ENCODE assay signal across 8 cellular contexts in genomic region chr22:49960967-49961600, GRCh38. TPM values are rescaled to one million over a fixed set of nuclear protein-coding genes. Genes with fewer than 3 reads are reported as not detected.
DNase-seq lines count a peak whose midpoint lies in the region; ATAC-seq and TF ChIP-seq lines count a peak whose summit lies in the region.

No MANE protein-coding gene starts in this region.

- peak overlapping the region; percentile 88 for H3K27ac Mint-ChIP-seq in activated CD4-positive, alpha-beta T cell treated with anti-CD3 and anti-CD28 coated beads, Interleukin-2, amount 10 ng/mL, durations not matched to agents 7 days and 5 days
- peak overlapping the region in 7 of 9 donors; percentile 76 to 96 (median 89) for H3K27ac Mint-ChIP-seq in naive thymus-derived CD4-positive, alpha-beta T cell

- POLR2A ChIA-PET in activated CD4-positive, alpha-beta T cell treated with anti-CD3 and anti-CD28 coated beads, Interleukin-2, amount 10 ng/mL, durations not matched to agents 7 days and 5 days (lab: Charles Lee): interaction anchor here (0.6 kb wide), 1 partner anchor 28 kb away, joined by 3 read pairs; no protein-coding TSS in a partner anchor
- POLR2A ChIA-PET in naive thymus-derived CD4-positive, alpha-beta T cell (lab: Charles Lee): interaction anchor here (0.7 to 3.7 kb wide), 14 partner anchors 8 to 613 kb away, joined by 3 to 48 read pairs (median 4); partner anchors contain the start of genes ALG12, CRELD2, LMF2 and NCAPH2

- 0 to 1% methylated on average over 63 to 89 of the region's 89 CpGs for WGBS in esophagus, 2 donors

- H3K27me3 ChIP-seq in esophagus (ENCODE audit: control insufficient read depth in 1 of 2, insufficient read depth in 2 of 2, low read length in 2 of 2): no peaks in the 10 kb centered on the region
- H3K27me3 ChIP-seq in naive thymus-derived CD4-positive, alpha-beta T cell (ENCODE audit: control insufficient read depth in 2 of 2, insufficient read depth in 2 of 2, low read length in 2 of 2): no peaks in the 10 kb centered on the region

- H3K27me3 Mint-ChIP-seq in activated CD4-positive, alpha-beta T cell treated with anti-CD3 and anti-CD28 coated beads, Interleukin-2, amount 10 ng/mL, durations not matched to agents 7 days and 5 days: no peaks in the 10 kb centered on the region
- no peaks in the 10 kb centered on the region for H3K27me3 Mint-ChIP-seq in naive thymus-derived CD4-positive, alpha-beta T cell

- no peaks in the 10 kb centered on the region for H3K9me3 ChIP-seq in esophagus (ENCODE audit: control insufficient read depth in 2 of 2, insufficient read depth in 1 of 2, low read depth in 1 of 2, low read length in 1 of 2)
- no peaks in the 10 kb centered on the region for H3K9me3 ChIP-seq in naive thymus-derived CD4-positive, alpha-beta T cell (ENCODE audit: control insufficient read depth in 2 of 3, low read length in 3 of 3)

- TF ChIP-seq CTCF in AG10803 (conservative IDR thresholded peaks at IDR 0.05; ENCODE audit: low read length): no peak

- ATAC-seq in HG02588 (IDR thresholded peaks at IDR 0.05; ENCODE audit: unreplicated experiment): peak; percentile 0
- no peak for ATAC-seq in naive thymus-derived CD4-positive, alpha-beta T cell
- ATAC-seq in GM21576 (IDR thresholded peaks at IDR 0.05; ENCODE audit: unreplicated experiment): no peak

- H3K4me1 Mint-ChIP-seq in activated CD4-positive, alpha-beta T cell treated with anti-CD3 and anti-CD28 coated beads, Interleukin-2, amount 10 ng/mL, durations not matched to agents 7 days and 5 days: peaks cover 24% of the 10 kb centered on the region
- peaks cover 7 to 30% (median 18%) of the 10 kb centered on the region in 7 donors for H3K4me1 Mint-ChIP-seq in naive thymus-derived CD4-positive, alpha-beta T cell

- peaks cover 10 to 31% of the 10 kb centered on the region in 2 donors for H3K36me3 ChIP-seq in esophagus (ENCODE audit: control insufficient read depth in 2 of 2, insufficient read depth in 2 of 2, low read length in 1 of 2)
- peaks cover 0 to 31% (median 4%) of the 10 kb centered on the region in 3 experiments for H3K36me3 ChIP-seq in naive thymus-derived CD4-positive, alpha-beta T cell (ENCODE audit: control insufficient read depth in 2 of 3, insufficient read depth in 3 of 3, low read length in 3 of 3)

- peak overlapping the region; percentile 90 for H3K4me3 Mint-ChIP-seq in activated CD4-positive, alpha-beta T cell treated with anti-CD3 and anti-CD28 coated beads, Interleukin-2, amount 10 ng/mL, durations not matched to agents 7 days and 5 days
- peak overlapping the region; percentile 82 to 95 (median 90) for H3K4me3 Mint-ChIP-seq in naive thymus-derived CD4-positive, alpha-beta T cell

- H3K4me3 ChIP-seq in AG10803 (ENCODE audit: low read length) (peak overlapping the region; percentile 74), esophagus (ENCODE audit: low read depth in 1 of 2, low read length in 2 of 2) (peak overlapping the region; percentile 87 to 97)
- H3K4me3 ChIP-seq in naive thymus-derived CD4-positive, alpha-beta T cell (ENCODE audit: low read length): peak overlapping the region; percentile 86

- intact Hi-C loops in naive thymus-derived CD4-positive, alpha-beta T cell (cut with micrococcal nuclease): loop anchor here (1.0 to 10.0 kb wide), 8 partner anchors 16 to 574 kb away; partner anchors contain the start of genes ALG12 (in 2 of the 2), CRELD2 (in 2 of the 2), BRD1 (in 1 of the 2) and TYMP (in 1 of the 2)

- peaks cover 0 to 20% of the 10 kb centered on the region in 2 donors for H3K4me1 ChIP-seq in esophagus (ENCODE audit: control insufficient read depth in 2 of 2, insufficient read depth in 2 of 2, low read length in 1 of 2)
- H3K4me1 ChIP-seq in naive thymus-derived CD4-positive, alpha-beta T cell (ENCODE audit: control insufficient read depth in 2 of 2, insufficient read depth in 2 of 2, low read length in 2 of 2): peaks cover 21 to 26% of the 10 kb centered on the region in 2 donors

- H3K27ac ChIP-seq in esophagus (ENCODE audit: low read depth in 2 of 2, low read length in 1 of 2): peak overlapping the region; percentile 98 to 99
- H3K27ac ChIP-seq in naive thymus-derived CD4-positive, alpha-beta T cell (ENCODE audit: low read depth, low read length): peak overlapping the region; percentile 90

- DNase-seq in AG10803 (ENCODE audit: low read depth) (peak; percentile 43), iPS-NIHi11 (ENCODE audit: low spot score) (no peak), SKM-1 (lab: John Stamatoyannopoulos, UW; ENCODE audit: unreplicated experiment) (no peak)
- DNase-seq in activated CD4-positive, alpha-beta T cell treated with anti-CD3 and anti-CD28 coated beads, Interleukin-2, amount 10 ng/mL, durations not matched to agents 7 days and 5 days: peak; percentile 30
- peak in 3 of 9 donors; percentile 24 to 64 (median 51) for DNase-seq in naive thymus-derived CD4-positive, alpha-beta T cell

- no peaks in the 10 kb centered on the region for H3K9me3 Mint-ChIP-seq in activated CD4-positive, alpha-beta T cell treated with anti-CD3 and anti-CD28 coated beads, Interleukin-2, amount 10 ng/mL, durations not matched to agents 7 days and 5 days
- peaks cover 0 to 4% (median 0%) of the 10 kb centered on the region in 11 donors for H3K9me3 Mint-ChIP-seq in naive thymus-derived CD4-positive, alpha-beta T cell

- H3K36me3 Mint-ChIP-seq in activated CD4-positive, alpha-beta T cell treated with anti-CD3 and anti-CD28 coated beads, Interleukin-2, amount 10 ng/mL, durations not matched to agents 7 days and 5 days (ENCODE audit: low read depth): peaks cover 22% of the 10 kb centered on the region
- peaks cover 0 to 12% (median 0%) of the 10 kb centered on the region in 5 donors for H3K36me3 Mint-ChIP-seq in naive thymus-derived CD4-positive, alpha-beta T cell

- CTCF ChIA-PET in activated CD4-positive, alpha-beta T cell treated with anti-CD3 and anti-CD28 coated beads, Interleukin-2, amount 10 ng/mL, durations not matched to agents 7 days and 5 days (lab: Charles Lee): no interaction called here
- CTCF ChIA-PET in naive thymus-derived CD4-positive, alpha-beta T cell (lab: Charles Lee): interaction anchor here (0.9 to 1.0 kb wide), 2 partner anchors 9 to 27 kb away, joined by 3 to 4 read pairs; no protein-coding TSS in a partner anchor

RNA-seq across cellular contexts. Expression of gene PIM3, which starts 0.5 kb away (rescaled TPM):
- total RNA-seq in activated CD4-positive, alpha-beta T cell treated with anti-CD3 and anti-CD28 coated beads, Interleukin-2, amount 10 ng/mL, durations not matched to agents 7 days and 5 days: 10 to 100 TPM; 39.7 to 44.7 TPM
- 10 to 100 TPM; 33.8 to 43.4 TPM for polyA plus RNA-seq in esophagus
- 100 to 1,000 TPM in 2 of 5 experiments, 10 to 100 TPM in 3; 44.4 to 164 (median 78.3) TPM for total RNA-seq in naive thymus-derived CD4-positive, alpha-beta T cell
- 10 to 100 TPM; 21.3 to 38.8 TPM for polyA plus RNA-seq in naive thymus-derived CD4-positive, alpha-beta T cell

RNA-seq across cellular contexts. Expression of gene CRELD2, which starts 42.6 kb away (rescaled TPM):
- 10 to 100 TPM; 42.4 to 47.9 TPM for total RNA-seq in activated CD4-positive, alpha-beta T cell treated with anti-CD3 and anti-CD28 coated beads, Interleukin-2, amount 10 ng/mL, durations not matched to agents 7 days and 5 days
- 10 to 100 TPM; 16.1 to 31.2 TPM for polyA plus RNA-seq in esophagus
- total RNA-seq in naive thymus-derived CD4-positive, alpha-beta T cell: 10 to 100 TPM; 19.7 to 80.9 (median 28.5) TPM
- 10 to 100 TPM; 37.3 to 39.1 TPM for polyA plus RNA-seq in naive thymus-derived CD4-positive, alpha-beta T cell

RNA-seq across cellular contexts. Expression of gene ALG12, which starts 42.8 kb away (rescaled TPM):
- total RNA-seq in activated CD4-positive, alpha-beta T cell treated with anti-CD3 and anti-CD28 coated beads, Interleukin-2, amount 10 ng/mL, durations not matched to agents 7 days and 5 days: 10 to 100 TPM; 21.4 to 28.5 TPM
- polyA plus RNA-seq in esophagus: 1 to 10 TPM; 8.6 TPM
- total RNA-seq in naive thymus-derived CD4-positive, alpha-beta T cell: 10 to 100 TPM; 16.2 to 22.4 (median 19.5) TPM
- 10 to 100 TPM; 10.4 to 21.2 TPM for polyA plus RNA-seq in naive thymus-derived CD4-positive, alpha-beta T cell

RNA-seq across cellular contexts. Expression of gene IL17REL, which starts 51.5 kb away (rescaled TPM):
- total RNA-seq in activated CD4-positive, alpha-beta T cell treated with anti-CD3 and anti-CD28 coated beads, Interleukin-2, amount 10 ng/mL, durations not matched to agents 7 days and 5 days: not detected
- not detected for polyA plus RNA-seq in esophagus
- not detected for total RNA-seq in naive thymus-derived CD4-positive, alpha-beta T cell
- polyA plus RNA-seq in naive thymus-derived CD4-positive, alpha-beta T cell: not detected

Comparison
In these comparisons a context has a peak if more than half of its experiments do, and no peak if none do; other contexts are left out.
1. DNase-seq: peak in AG10803 (single experiment) and activated CD4-positive, alpha-beta T cell treated with anti-CD3 and anti-CD28 coated beads, Interleukin-2, amount 10 ng/mL, durations not matched to agents 7 days and 5 days (single experiment); none in iPS-NIHi11 (single experiment) and SKM-1 (single experiment).
2. Peak in every context shown above with its lines, with median percentiles within 50 percentile points of each other: H3K4me3 ChIP-seq.